8 cellular contexts compared by ENCODE assay signal in genomic region chr5:1009359-1010180, GRCh38. TPM values are rescaled to one million over a fixed set of nuclear protein-coding genes. Genes with fewer than 3 reads are reported as not detected.
A peak's percentile ranks its signal among the peaks of the same experiment; 100 is the strongest.
DNase-seq lines count a peak whose midpoint lies in the region; ATAC-seq and TF ChIP-seq lines count a peak whose summit lies in the region.

No MANE protein-coding gene starts in this region.

- peak overlapping the region; percentile 50 for H3K4me3 Mint-ChIP-seq in T-helper 1 cell treated with Interleukin-12 subunit alpha and Interleukin-12 subunit beta and Interleukin-4 antibody, amounts not matched to agents 30 μg/mL and 1 μg/mL, for 36 hours
- H3K4me3 Mint-ChIP-seq in progenitor cell of endocrine pancreas (ENCODE audit: low read depth): peak overlapping the region; percentile 77

- H3K4me3 ChIP-seq in H7 (ENCODE audit: insufficient read depth, low read depth, low read length) (peak overlapping the region; percentile 45), left ventricle myocardium inferior (peak overlapping the region; percentile 74)

- peaks cover 46% of the 10 kb centered on the region for H3K27me3 Mint-ChIP-seq in T-helper 1 cell treated with Interleukin-12 subunit alpha and Interleukin-12 subunit beta and Interleukin-4 antibody, amounts not matched to agents 30 μg/mL and 1 μg/mL, for 36 hours (ENCODE audit: low read depth)
- H3K27me3 Mint-ChIP-seq in progenitor cell of endocrine pancreas: peaks cover 27% of the 10 kb centered on the region

- H3K9me3 Mint-ChIP-seq in T-helper 1 cell treated with Interleukin-12 subunit alpha and Interleukin-12 subunit beta and Interleukin-4 antibody, amounts not matched to agents 30 μg/mL and 1 μg/mL, for 36 hours: no peaks in the 10 kb centered on the region
- H3K9me3 Mint-ChIP-seq in progenitor cell of endocrine pancreas (ENCODE audit: low read depth): no peaks in the 10 kb centered on the region

- DNase-seq in H7: peak; percentile 84
- peak; percentile 12 for DNase-seq in left ventricle myocardium inferior
- DNase-seq in progenitor cell of endocrine pancreas (ENCODE audit: low spot score, unreplicated experiment): no peak
- no peak for DNase-seq in NCI-H526 treated with DMSO at 0.1 percent for 48 hours (lab: John Stamatoyannopoulos, UW)
- no peak for DNase-seq in Ammon's horn (ENCODE audit: low spot score)
- DNase-seq in effector CD4-positive, alpha-beta T cell: no peak

- no peak for ATAC-seq in HG02970 (IDR thresholded peaks at IDR 0.05; ENCODE audit: low FRiP score, unreplicated experiment)

- peak overlapping the region; percentile 38 for H3K27ac ChIP-seq in left ventricle myocardium inferior (replicated peaks)

- H3K27me3 ChIP-seq in H7 (ENCODE audit: control insufficient read depth, insufficient read depth, low read length) (peaks cover 46% of the 10 kb centered on the region), left ventricle myocardium inferior (ENCODE audit: low read depth) (peaks cover 22% of the 10 kb centered on the region)

- H3K36me3 Mint-ChIP-seq in T-helper 1 cell treated with Interleukin-12 subunit alpha and Interleukin-12 subunit beta and Interleukin-4 antibody, amounts not matched to agents 30 μg/mL and 1 μg/mL, for 36 hours (ENCODE audit: low read depth): peaks cover 2% of the 10 kb centered on the region
- no peaks in the 10 kb centered on the region for H3K36me3 Mint-ChIP-seq in progenitor cell of endocrine pancreas (ENCODE audit: insufficient read depth)

- H3K27ac Mint-ChIP-seq in T-helper 1 cell treated with Interleukin-12 subunit alpha and Interleukin-12 subunit beta and Interleukin-4 antibody, amounts not matched to agents 30 μg/mL and 1 μg/mL, for 36 hours: no peak overlapping the region
- peak overlapping the region; percentile 43 for H3K27ac Mint-ChIP-seq in progenitor cell of endocrine pancreas

- H3K36me3 ChIP-seq in H7 (replicated peaks; ENCODE audit: control insufficient read depth, insufficient read depth, low read length) (no peaks in the 10 kb centered on the region), left ventricle myocardium inferior (no peaks in the 10 kb centered on the region)

- peaks cover 6% of the 10 kb centered on the region for H3K4me1 Mint-ChIP-seq in T-helper 1 cell treated with Interleukin-12 subunit alpha and Interleukin-12 subunit beta and Interleukin-4 antibody, amounts not matched to agents 30 μg/mL and 1 μg/mL, for 36 hours (ENCODE audit: low read depth)
- peaks cover 22% of the 10 kb centered on the region for H3K4me1 Mint-ChIP-seq in progenitor cell of endocrine pancreas (ENCODE audit: low read depth)

- no peaks in the 10 kb centered on the region for H3K9me3 ChIP-seq in left ventricle myocardium inferior (replicated peaks)

- no peak for TF ChIP-seq CTCF in left ventricle myocardium inferior (IDR thresholded peaks at IDR 0.05; ENCODE audit: borderline replicate concordance)
- no peak for TF ChIP-seq CTCF in progenitor cell of endocrine pancreas (IDR thresholded peaks at IDR 0.05; ENCODE audit: unreplicated experiment)

- intact Hi-C loops in left ventricle myocardium inferior (cut with micrococcal nuclease): no loop called here

- H3K4me1 ChIP-seq in left ventricle myocardium inferior: peaks cover 54% of the 10 kb centered on the region

RNA-seq across cellular contexts. Expression of gene NKD2, which starts 1.0 kb away (rescaled TPM):
- 4.9 and 5.7 TPM in 2 replicates for total RNA-seq in H7 (2014; rRNA removed; shearing (Covaris generic))
- total RNA-seq in left ventricle myocardium inferior (3.7 TPM), progenitor cell of endocrine pancreas (23.9 and 28.3 TPM in 2 replicates)

Comparison
In these comparisons a context has a peak if more than half of its experiments do, and no peak if none do; other contexts are left out.
1. DNase-seq: peak in H7 (single experiment) and left ventricle myocardium inferior (single experiment); none in progenitor cell of endocrine pancreas (single experiment), NCI-H526 treated with DMSO at 0.1 percent for 48 hours (single experiment), Ammon's horn (single experiment) and effector CD4-positive, alpha-beta T cell (single experiment).